In the genomic region with DNA sequence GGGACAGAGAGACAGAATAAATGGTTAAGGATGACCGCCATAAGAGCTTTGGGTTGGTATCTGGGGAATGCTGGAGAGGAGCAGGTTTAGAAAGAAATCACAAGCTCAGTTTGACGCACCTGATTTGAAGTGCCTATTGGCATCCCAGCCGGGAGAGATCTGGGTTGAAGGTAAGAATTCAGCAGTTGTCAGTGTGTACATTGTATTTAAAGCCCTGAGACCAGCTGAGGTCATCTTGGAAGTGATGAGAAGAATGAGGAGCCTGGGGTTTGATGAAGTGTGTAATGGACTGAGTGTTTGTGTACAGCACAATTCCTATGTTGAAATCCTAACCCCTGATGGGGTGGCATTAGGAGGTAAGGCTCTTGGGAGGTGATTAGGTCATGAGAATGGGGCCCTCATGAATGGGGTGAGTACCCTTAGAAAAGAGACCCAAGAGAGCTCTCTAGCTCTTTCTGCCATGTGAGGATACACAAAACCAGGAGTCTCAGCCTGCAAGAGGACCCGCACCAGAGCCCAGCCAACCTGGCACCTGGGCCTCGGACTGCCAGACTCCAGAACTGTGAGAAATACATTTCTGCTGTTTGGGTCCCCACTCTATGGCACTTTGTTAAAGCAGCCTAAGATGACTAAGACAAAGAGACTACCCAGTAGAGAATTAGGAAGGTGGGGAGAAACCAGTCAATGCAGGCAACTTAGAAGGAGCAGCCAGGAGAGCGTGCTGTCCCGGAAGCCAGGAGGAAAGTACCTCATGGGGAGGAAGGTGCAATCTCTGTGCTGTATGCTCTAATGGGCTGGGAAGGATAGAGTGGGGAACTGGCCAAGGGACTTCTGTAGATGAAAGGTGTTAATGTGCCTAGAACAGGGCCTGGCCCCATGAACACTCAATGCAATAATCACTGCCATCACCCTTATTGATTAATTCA, we compare ENCODE assay signal across 19 cellular contexts.
A peak's percentile ranks its signal among the peaks of the same experiment; 100 is the strongest.
DNase-seq lines count a peak whose midpoint lies in the region; ATAC-seq and TF ChIP-seq lines count a peak whose summit lies in the region.
"Had no signal": no experiment of that assay in that cellular context is flagged by ENCODE, and none has a peak within 500 bp of the region (broad histone marks: within the 10 kb centered on the region; RNA-seq: fewer than 3 reads in every experiment).

No MANE protein-coding gene starts in this region.

- no peaks in the 10 kb centered on the region for H3K79me2 ChIP-seq in PC-3 (ENCODE audit: low read length)

- H3K4me1 Mint-ChIP-seq in osteocyte (ENCODE audit: unreplicated experiment) = no peaks in the 10 kb centered on the region

- no peaks in the 10 kb centered on the region for H3K9me2 ChIP-seq in PC-3 (replicated peaks; ENCODE audit: low read length)

- no peak for TF ChIP-seq CTCF in PC-3 (conservative IDR thresholded peaks at IDR 0.05; ENCODE audit: low read depth, low read length)
- TF ChIP-seq CTCF in osteocyte (IDR thresholded peaks at IDR 0.05) = no peak

- H3K4me2 ChIP-seq in PC-3 (ENCODE audit: low read length) = no peak overlapping the region
- H3K4me2 ChIP-seq: A549, GM23338 had no signal

- H3K9me3 ChIP-seq in PC-3 (ENCODE audit: low read length) (no peaks in the 10 kb centered on the region), aorta (ENCODE audit: control insufficient read depth, low read length) (no peaks in the 10 kb centered on the region)
- H3K9me3 ChIP-seq: A549, Caco-2 had no signal

- H3K4me3 ChIP-seq in PC-3 (ENCODE audit: low read length) (no peak overlapping the region), aorta (ENCODE audit: low read length in 2 of 2) (no peak overlapping the region)
- H3K4me3 ChIP-seq: A549, GM12878, GM23338, K562 had no signal

- H3K9ac ChIP-seq in PC-3 (ENCODE audit: low read length) = peak overlapping the region; percentile 27; the same call in 1 of the 2 replicates

- H3K27me3 ChIP-seq in PC-3 (ENCODE audit: low read length) (no peaks in the 10 kb centered on the region; the same call in 1 of the 2 replicates), aorta (ENCODE audit: control insufficient read depth in 1 of 2, insufficient read depth in 2 of 2, low read length in 1 of 2) (no peaks in the 10 kb centered on the region)

- H3K36me3 Mint-ChIP-seq in osteocyte (ENCODE audit: unreplicated experiment) = no peaks in the 10 kb centered on the region

- 97 to 98% methylated on average over 7 of the region's 7 CpGs for WGBS in aorta, 2 donors

- no peak overlapping the region for H3K4me3 Mint-ChIP-seq in osteocyte (ENCODE audit: unreplicated experiment)
- H3K4me3 Mint-ChIP-seq: CD4-positive, alpha-beta T cell; GM23338; HFFc6 had no signal

- no peak overlapping the region for H3K27ac Mint-ChIP-seq in osteocyte (ENCODE audit: unreplicated experiment)
- H3K27ac Mint-ChIP-seq: CD4-positive, alpha-beta T cell; GM23338; HFFc6 had no signal

- DNase-seq in DMS53 (lab: John Stamatoyannopoulos, UW) (peak; percentile 39), DMS53 treated with DMSO at 0.1 percent for 48 hours (lab: John Stamatoyannopoulos, UW; ENCODE audit: unreplicated experiment) (no peak), PC-3 (no peak), osteocyte (ENCODE audit: extremely low spot score, unreplicated experiment) (peak; percentile 54), NCI-H82 treated with DMSO at 0.1 percent for 48 hours (lab: John Stamatoyannopoulos, UW; ENCODE audit: unreplicated experiment) (no peak), aorta (no peak)
- DNase-seq: AML-193; Caco-2; CD4-positive, alpha-beta T cell; GF-D8; HCEC 1CT; HFFc6 had no signal

- intact Hi-C loops in PC-3 (cut with micrococcal nuclease) (no loop called here), aorta (cut with DNase I) (no loop called here)

- peaks cover 17% of the 10 kb centered on the region for H3K9me3 Mint-ChIP-seq in osteocyte (ENCODE audit: unreplicated experiment)
- H3K9me3 Mint-ChIP-seq: CD4-positive, alpha-beta T cell had no signal

- H3F3A ChIP-seq in PC-3 (ENCODE audit: low read length, unreplicated experiment) = no peaks in the 10 kb centered on the region

- ATAC-seq in PC-3 (no peak), aorta (ENCODE audit: low FRiP score) (no peak), HG03039 (IDR thresholded peaks at IDR 0.05; ENCODE audit: unreplicated experiment) (no peak)
- ATAC-seq: A549, GM12878, GM23338, K562 had no signal

- BruUV-seq in PC-3 (replicated peaks; lab: Mats Ljungman, UMichigan) = no TSS peak

- H3K27ac ChIP-seq in PC-3 (ENCODE audit: low read length) (0 out of 2 replicates have a peak overlapping the region, but pooled peaks have one; percentile 14), aorta (ENCODE audit: low read depth in 1 of 2, low read length in 2 of 2) (no peak overlapping the region)
- H3K27ac ChIP-seq: 22Rv1, A549, C4-2B had no signal

- no peak overlapping the region for H2AFZ ChIP-seq in PC-3 (ENCODE audit: low read length)
- H2AFZ ChIP-seq: GM23338 had no signal

- H4K20me1 ChIP-seq in PC-3 (ENCODE audit: low read length) = no peaks in the 10 kb centered on the region

- POLR2A ChIA-PET in PC-3 (lab: Charles Lee; ENCODE audit: unreplicated experiment) = no interaction called here

- CTCF ChIA-PET in PC-3 (lab: Charles Lee) = no interaction called here

- H3K4me1 ChIP-seq in PC-3 (ENCODE audit: insufficient read depth, low read length) = peaks cover 28% of the 10 kb centered on the region
- no peaks in the 10 kb centered on the region for H3K4me1 ChIP-seq in aorta (ENCODE audit: control insufficient read depth in 1 of 2, insufficient read depth in 2 of 2, low read length in 2 of 2)
- H3K4me1 ChIP-seq: A549, Caco-2 had no signal

- no peaks in the 10 kb centered on the region for H3K27me3 Mint-ChIP-seq in osteocyte (ENCODE audit: unreplicated experiment)
- H3K27me3 Mint-ChIP-seq: CD4-positive, alpha-beta T cell had no signal

- H3K36me3 ChIP-seq in PC-3 (ENCODE audit: low read depth, low read length) (no peaks in the 10 kb centered on the region), aorta (ENCODE audit: control insufficient read depth in 1 of 2, insufficient read depth in 2 of 2, low read length in 1 of 2) (no peaks in the 10 kb centered on the region)

Comparison
In these comparisons a context has a peak if more than half of its experiments do, and no peak if none do; other contexts are left out.
1. DNase-seq: peak in DMS53 (single experiment) and osteocyte (single experiment); none in DMS53 treated with DMSO at 0.1 percent for 48 hours (single experiment), PC-3 (single experiment), NCI-H82 treated with DMSO at 0.1 percent for 48 hours (single experiment) and aorta (0 of 2).